In the genomic region with DNA sequence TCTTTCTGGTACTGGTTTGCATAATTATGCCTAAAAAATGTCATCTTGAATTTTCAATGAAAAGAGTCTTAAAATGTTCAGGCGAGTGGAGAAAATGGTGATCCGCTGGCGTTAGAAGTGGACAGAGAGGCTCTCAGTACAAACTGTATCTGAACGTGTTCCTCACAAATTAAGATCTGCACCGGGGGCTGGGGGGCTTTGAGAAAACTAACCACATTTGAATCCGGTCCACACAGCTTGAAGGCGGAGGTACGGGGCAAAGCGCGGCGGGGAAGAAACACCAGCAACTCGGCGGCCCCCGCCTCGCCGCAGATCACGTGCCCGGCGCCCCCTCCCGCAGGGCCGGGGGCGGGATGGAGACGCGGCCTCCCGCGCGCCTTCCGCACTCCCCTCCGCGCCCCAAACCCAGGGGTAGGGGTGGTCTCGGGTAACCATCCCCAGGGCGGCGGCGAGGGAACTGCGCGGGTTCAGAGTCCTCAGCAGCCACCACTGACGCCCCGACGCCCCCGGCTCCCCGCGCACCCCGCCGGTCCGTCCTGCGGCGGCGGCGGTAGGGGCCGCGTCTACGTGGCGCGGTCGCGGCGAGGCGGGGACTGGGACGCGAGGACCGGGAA, we compare ENCODE assay signal across 1 cellular context.
TF ChIP-seq lines count a peak whose summit lies in the region.

No MANE protein-coding gene starts in this region.

TF ChIP-seq in K562, 482 proteins besides CTCF, POLR2A, EP300 and RAD21 (continued from another document):
- peak; percentile 55; the same call in 1 of the 2 replicates for TF ChIP-seq CGGBP1 (CRISPR knock-in tag; IDR thresholded peaks at IDR 0.05)
- no peak for TF ChIP-seq POU5F1 (IDR thresholded peaks at IDR 0.05; ENCODE audit: borderline replicate concordance, low read depth, low read length, partially characterized antibody)
- TF ChIP-seq CCNT2 (IDR thresholded peaks at IDR 0.05; ENCODE audit: borderline replicate concordance, extremely low read depth, insufficient read length, low read depth, low read length) = peak; percentile 84
- no peak for TF ChIP-seq ZC3H11A (IDR thresholded peaks at IDR 0.05; ENCODE audit: low read depth, low read length)
- no peak for TF ChIP-seq ZNF311 (CRISPR knock-in tag; IDR thresholded peaks at IDR 0.05)
- TF ChIP-seq CHD1 (IDR thresholded peaks at IDR 0.05; ENCODE audit: low read length) = peak; percentile 85
- no peak for TF ChIP-seq ZNF644 (tag; IDR thresholded peaks at IDR 0.05; ENCODE audit: low read depth)
- no peak for TF ChIP-seq CHD2 (IDR thresholded peaks at IDR 0.05; ENCODE audit: low read depth, low read length)
- no peak for TF ChIP-seq CEBPB (tag; IDR thresholded peaks at IDR 0.05)
- TF ChIP-seq, protein P1, sequence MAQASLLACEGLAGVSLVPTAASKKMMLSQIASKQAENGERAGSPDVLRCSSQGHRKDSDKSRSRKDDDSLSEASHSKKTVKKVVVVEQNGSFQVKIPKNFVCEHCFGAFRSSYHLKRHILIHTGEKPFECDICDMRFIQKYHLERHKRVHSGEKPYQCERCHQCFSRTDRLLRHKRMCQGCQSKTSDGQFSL (CRISPR knock-in tag; IDR thresholded peaks at IDR 0.05) = no peak
- TF ChIP-seq, protein P1 (tag; IDR thresholded peaks at IDR 0.05) = no peak; a peak in 1 of 4 replicates
- TF ChIP-seq, protein P2, sequence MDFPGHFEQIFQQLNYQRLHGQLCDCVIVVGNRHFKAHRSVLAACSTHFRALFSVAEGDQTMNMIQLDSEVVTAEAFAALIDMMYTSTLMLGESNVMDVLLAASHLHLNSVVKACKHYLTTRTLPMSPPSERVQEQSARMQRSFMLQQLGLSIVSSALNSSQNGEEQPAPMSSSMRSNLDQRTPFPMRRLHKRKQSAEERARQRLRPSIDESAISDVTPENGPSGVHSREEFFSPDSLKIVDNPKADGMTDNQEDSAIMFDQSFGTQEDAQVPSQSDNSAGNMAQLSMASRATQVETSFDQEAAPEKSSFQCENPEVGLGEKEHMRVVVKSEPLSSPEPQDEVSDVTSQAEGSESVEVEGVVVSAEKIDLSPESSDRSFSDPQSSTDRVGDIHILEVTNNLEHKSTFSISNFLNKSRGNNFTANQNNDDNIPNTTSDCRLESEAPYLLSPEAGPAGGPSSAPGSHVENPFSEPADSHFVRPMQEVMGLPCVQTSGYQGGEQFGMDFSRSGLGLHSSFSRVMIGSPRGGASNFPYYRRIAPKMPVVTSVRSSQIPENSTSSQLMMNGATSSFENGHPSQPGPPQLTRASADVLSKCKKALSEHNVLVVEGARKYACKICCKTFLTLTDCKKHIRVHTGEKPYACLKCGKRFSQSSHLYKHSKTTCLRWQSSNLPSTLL (IDR thresholded peaks at IDR 0.05) = no peak
- no peak for TF ChIP-seq TAL1 (IDR thresholded peaks at IDR 0.05)
- TF ChIP-seq TCF7L2 (IDR thresholded peaks at IDR 0.05; ENCODE audit: low read depth, low read length) = no peak
- no peak for TF ChIP-seq PRDM10 (IDR thresholded peaks at IDR 0.05; ENCODE audit: partially characterized antibody)
- no peak for TF ChIP-seq BMI1 (IDR thresholded peaks at IDR 0.05; ENCODE audit: low read length)
- no peak for TF ChIP-seq CBX2 (IDR thresholded peaks at IDR 0.05; ENCODE audit: insufficient read depth, low read length, poor library complexity, severe bottlenecking)
- TF ChIP-seq CREM (IDR thresholded peaks at IDR 0.05; ENCODE audit: low read depth) = peak; percentile 57
- TF ChIP-seq, protein P3, sequence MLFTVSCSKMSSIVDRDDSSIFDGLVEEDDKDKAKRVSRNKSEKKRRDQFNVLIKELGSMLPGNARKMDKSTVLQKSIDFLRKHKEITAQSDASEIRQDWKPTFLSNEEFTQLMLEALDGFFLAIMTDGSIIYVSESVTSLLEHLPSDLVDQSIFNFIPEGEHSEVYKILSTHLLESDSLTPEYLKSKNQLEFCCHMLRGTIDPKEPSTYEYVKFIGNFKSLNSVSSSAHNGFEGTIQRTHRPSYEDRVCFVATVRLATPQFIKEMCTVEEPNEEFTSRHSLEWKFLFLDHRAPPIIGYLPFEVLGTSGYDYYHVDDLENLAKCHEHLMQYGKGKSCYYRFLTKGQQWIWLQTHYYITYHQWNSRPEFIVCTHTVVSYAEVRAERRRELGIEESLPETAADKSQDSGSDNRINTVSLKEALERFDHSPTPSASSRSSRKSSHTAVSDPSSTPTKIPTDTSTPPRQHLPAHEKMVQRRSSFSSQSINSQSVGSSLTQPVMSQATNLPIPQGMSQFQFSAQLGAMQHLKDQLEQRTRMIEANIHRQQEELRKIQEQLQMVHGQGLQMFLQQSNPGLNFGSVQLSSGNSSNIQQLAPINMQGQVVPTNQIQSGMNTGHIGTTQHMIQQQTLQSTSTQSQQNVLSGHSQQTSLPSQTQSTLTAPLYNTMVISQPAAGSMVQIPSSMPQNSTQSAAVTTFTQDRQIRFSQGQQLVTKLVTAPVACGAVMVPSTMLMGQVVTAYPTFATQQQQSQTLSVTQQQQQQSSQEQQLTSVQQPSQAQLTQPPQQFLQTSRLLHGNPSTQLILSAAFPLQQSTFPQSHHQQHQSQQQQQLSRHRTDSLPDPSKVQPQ (CRISPR knock-in tag; IDR thresholded peaks at IDR 0.05; ENCODE audit: borderline replicate concordance) = no peak
- no peak for TF ChIP-seq ZFP1 (CRISPR knock-in tag; IDR thresholded peaks at IDR 0.05)
- peak in 1 of 2 experiments; percentile 58; a peak in 1 of 4 replicates for TF ChIP-seq KDM4B (IDR thresholded peaks at IDR 0.05; ENCODE audit: borderline replicate concordance in 2 of 2, low read depth in 1 of 2)
- no peak for TF ChIP-seq ZNF24 (IDR thresholded peaks at IDR 0.05)
- TF ChIP-seq ZBTB7A (IDR thresholded peaks at IDR 0.05; ENCODE audit: borderline replicate concordance, control insufficient read depth, low read depth, low read length) = peak; percentile 88; the same call in 1 of the 2 replicates
- no peak for TF ChIP-seq CHD7 (IDR thresholded peaks at IDR 0.05; ENCODE audit: low read depth, low read length)
- no peak for TF ChIP-seq HMBOX1 (IDR thresholded peaks at IDR 0.05)
- TF ChIP-seq BACH1 (tag; IDR thresholded peaks at IDR 0.05) = no peak
